Comparison of ENCODE assay signal across 15 cellular contexts in the genomic region with DNA sequence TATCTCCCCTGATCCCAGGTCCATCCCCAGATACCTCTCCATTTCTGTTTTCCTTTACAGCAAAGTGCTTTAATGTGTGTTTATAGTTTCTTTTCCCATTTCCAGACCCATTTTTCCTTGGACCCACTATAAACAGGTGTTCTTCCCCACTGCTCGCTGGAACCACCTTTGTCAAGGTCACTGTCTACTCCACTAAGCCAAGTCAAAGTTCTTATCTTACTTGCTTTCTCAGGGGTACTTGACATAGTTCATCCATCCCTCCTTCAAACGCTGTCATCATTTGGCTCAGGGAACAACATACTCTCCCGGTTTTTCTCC. TPM values are rescaled to one million over a fixed set of nuclear protein-coding genes. Genes with fewer than 3 reads are reported as not detected.
DNase-seq lines count a peak whose midpoint lies in the region; ATAC-seq, FAIRE-seq and TF ChIP-seq lines count a peak whose summit lies in the region.
"Had no signal": no experiment of that assay in that cellular context is flagged by ENCODE, and none has a peak within 500 bp of the region (broad histone marks: within the 10 kb centered on the region; RNA-seq: fewer than 3 reads in every experiment).

No MANE protein-coding gene starts in this region.

- H3K79me2 ChIP-seq in osteoblast (ENCODE audit: insufficient read depth, low read length) = no peaks in the 10 kb centered on the region

- H3K27me3 ChIP-seq in CD8-positive, alpha-beta memory T cell (ENCODE audit: insufficient read depth, low read length, poor library complexity, severe bottlenecking) = no peaks in the 10 kb centered on the region
- H3K27me3 ChIP-seq in osteoblast (ENCODE audit: insufficient read depth, low read length) (no peaks in the 10 kb centered on the region), gastroesophageal sphincter (peaks cover 4% of the 10 kb centered on the region)
- H3K27me3 ChIP-seq: uterus had no signal

- H3K36me3 Mint-ChIP-seq in CD8-positive, alpha-beta memory T cell = peaks cover 21 to 49% (median 36%) of the 10 kb centered on the region in 3 donors
- H3K36me3 Mint-ChIP-seq in activated naive CD8-positive, alpha-beta T cell = peaks cover 35% of the 10 kb centered on the region
- no peaks in the 10 kb centered on the region for H3K36me3 Mint-ChIP-seq in natural killer cell

- H3K9me3 Mint-ChIP-seq in CD8-positive, alpha-beta memory T cell = no peaks in the 10 kb centered on the region
- H3K9me3 Mint-ChIP-seq in activated naive CD8-positive, alpha-beta T cell (ENCODE audit: low read depth) = no peaks in the 10 kb centered on the region
- H3K9me3 Mint-ChIP-seq in natural killer cell = no peaks in the 10 kb centered on the region
- H3K9me3 Mint-ChIP-seq: GM23338 had no signal

- peak overlapping the region; percentile 22 for H3K27ac ChIP-seq in CD8-positive, alpha-beta memory T cell (ENCODE audit: low read depth, low read length)
- no peak overlapping the region for H3K27ac ChIP-seq in osteoblast (ENCODE audit: low read depth, low read length)
- H3K27ac ChIP-seq in gastroesophageal sphincter = no peak overlapping the region
- H3K27ac ChIP-seq: uterus had no signal

- TF ChIP-seq EP300 in gastroesophageal sphincter (IDR thresholded peaks at IDR 0.05) = no peak

- WGBS in gastroesophageal sphincter (ENCODE audit: low coverage in 1 of 2), 2 donors = 57 to 75% methylated on average over 3 of the region's 3 CpGs

- POLR2A ChIA-PET in CD8-positive, alpha-beta memory T cell (lab: Charles Lee) = interaction anchor here (1.0 to 1.7 kb wide), 2 partner anchors 9 to 22 kb away, joined by 3 to 7 read pairs; no protein-coding TSS in a partner anchor

- H2AFZ ChIP-seq in osteoblast (ENCODE audit: low read length) = no peak overlapping the region

- H3K9me3 ChIP-seq in CD8-positive, alpha-beta memory T cell (ENCODE audit: low read length) = no peaks in the 10 kb centered on the region
- H3K9me3 ChIP-seq in osteoblast (ENCODE audit: low read depth, low read length) (no peaks in the 10 kb centered on the region), gastroesophageal sphincter (no peaks in the 10 kb centered on the region)
- H3K9me3 ChIP-seq: uterus had no signal

- no peaks in the 10 kb centered on the region for H4K20me1 ChIP-seq in osteoblast (ENCODE audit: insufficient read depth, low read length)

- no peak for FAIRE-seq in GM12892 (lab: Jason Lieb, UNC)
- FAIRE-seq: G401.6 had no signal

- H3K27me3 Mint-ChIP-seq in CD8-positive, alpha-beta memory T cell = peaks cover 0 to 1% of the 10 kb centered on the region in 2 donors
- no peaks in the 10 kb centered on the region for H3K27me3 Mint-ChIP-seq in activated naive CD8-positive, alpha-beta T cell
- H3K27me3 Mint-ChIP-seq in natural killer cell (ENCODE audit: low read depth in 2 of 2) = peaks cover 0 to 4% of the 10 kb centered on the region in 2 donors

- TF ChIP-seq CTCF in natural killer cell (IDR thresholded peaks at IDR 0.05) (no peak), osteoblast (IDR thresholded peaks at IDR 0.05; ENCODE audit: extremely low read depth, low read depth, low read length) (no peak), gastroesophageal sphincter (IDR thresholded peaks at IDR 0.05) (no peak)

- peak overlapping the region; percentile 74 to 90 (median 84) for H3K4me3 Mint-ChIP-seq in CD8-positive, alpha-beta memory T cell
- peak overlapping the region; percentile 80 for H3K4me3 Mint-ChIP-seq in activated naive CD8-positive, alpha-beta T cell
- H3K4me3 Mint-ChIP-seq in natural killer cell = peak overlapping the region; percentile 79
- H3K4me3 Mint-ChIP-seq: GM23338 had no signal

- no peak overlapping the region for H3K4me2 ChIP-seq in osteoblast (ENCODE audit: insufficient read depth, low read length)
- H3K4me2 ChIP-seq: GM23338 had no signal

- ATAC-seq in natural killer cell (no peak), gastroesophageal sphincter (no peak)
- ATAC-seq: GM23338 had no signal

- CTCF ChIA-PET in CD8-positive, alpha-beta memory T cell (lab: Charles Lee) = interaction anchor here (1.2 kb wide), 2 partner anchors 61 to 72 kb away, joined by 3 read pairs; no protein-coding TSS in a partner anchor

- no peak for DNase-seq in CD8-positive, alpha-beta memory T cell
- DNase-seq in GM12892 (ENCODE audit: insufficient read length) (no peak), natural killer cell (no peak), osteoblast (ENCODE audit: insufficient read length, low spot score, missing footprints) (no peak), DMS79 (lab: John Stamatoyannopoulos, UW) (no peak)
- DNase-seq: NCI-H1694; NCI-H526; retina; stimulated activated CD8-positive, alpha-beta memory T cell treated with anti-CD3 and anti-CD28 coated beads, Interleukin-4, amount 100 ng/mL, for 48 hours; uterus had no signal

- peak overlapping the region; percentile 90 to 97 (median 96) for H3K27ac Mint-ChIP-seq in CD8-positive, alpha-beta memory T cell
- peak overlapping the region; percentile 97 for H3K27ac Mint-ChIP-seq in activated naive CD8-positive, alpha-beta T cell
- peak overlapping the region; percentile 50 to 81 for H3K27ac Mint-ChIP-seq in natural killer cell
- H3K27ac Mint-ChIP-seq: GM23338 had no signal

- H3K4me1 ChIP-seq in CD8-positive, alpha-beta memory T cell (ENCODE audit: insufficient read depth, low read length) = peaks cover 98% of the 10 kb centered on the region
- H3K4me1 ChIP-seq in osteoblast (ENCODE audit: insufficient read depth, low read length) (no peaks in the 10 kb centered on the region), gastroesophageal sphincter (no peaks in the 10 kb centered on the region)
- H3K4me1 ChIP-seq: uterus had no signal

- TF ChIP-seq POLR2A in GM12892 (IDR thresholded peaks at IDR 0.05; ENCODE audit: low read depth, low read length) (peak; percentile 36; the same call in 1 of the 2 replicates), gastroesophageal sphincter (IDR thresholded peaks at IDR 0.05) (no peak)

- H3K4me3 ChIP-seq in CD8-positive, alpha-beta memory T cell (ENCODE audit: low read length) = peak overlapping the region; percentile 17
- H3K4me3 ChIP-seq in osteoblast (ENCODE audit: insufficient read depth, low read length) (no peak overlapping the region), gastroesophageal sphincter (no peak overlapping the region)
- H3K4me3 ChIP-seq: GM23338, uterus had no signal

- intact Hi-C loops in natural killer cell (cut with micrococcal nuclease) = loop anchor here (5.0 kb wide), 1 partner anchor 69 kb away; no protein-coding TSS in a partner anchor

- H3K36me3 ChIP-seq in CD8-positive, alpha-beta memory T cell (ENCODE audit: insufficient read depth, low read length) = peaks cover 21% of the 10 kb centered on the region
- no peaks in the 10 kb centered on the region for H3K36me3 ChIP-seq in osteoblast (ENCODE audit: insufficient read depth, low read length)
- H3K36me3 ChIP-seq in gastroesophageal sphincter = no peaks in the 10 kb centered on the region
- H3K36me3 ChIP-seq: uterus had no signal

- peaks cover 94 to 99% (median 97%) of the 10 kb centered on the region in 3 donors for H3K4me1 Mint-ChIP-seq in CD8-positive, alpha-beta memory T cell
- peaks cover 95% of the 10 kb centered on the region for H3K4me1 Mint-ChIP-seq in activated naive CD8-positive, alpha-beta T cell (ENCODE audit: low read depth)
- H3K4me1 Mint-ChIP-seq in natural killer cell = peaks cover 59 to 60% of the 10 kb centered on the region in 2 donors

RNA-seq across cellular contexts. Expression of a gene that starts 8.3 kb away (rescaled TPM):
- total RNA-seq in CD8-positive, alpha-beta memory T cell = 10 to 100 TPM; 74.0 to 75.0 TPM
- polyA plus RNA-seq in CD8-positive, alpha-beta memory T cell = 48.5 TPM
- 244 TPM for polyA plus RNA-seq in GM12892 (2012; ENCODE audit: missing spikeins)
- total RNA-seq in natural killer cell (1 to 10 TPM; 1.1 to 3.5 (median 2.1) TPM), osteoblast (not detected in 2 replicates), gastroesophageal sphincter (1 to 10 TPM in 2 of 4 donors, under 1 TPM in 1, not detected in 1; 0.12 to 2.8 (median 1.2) TPM)
- total RNA-seq: GM23338, kidney epithelial cell had no signal
- polyA plus RNA-seq: GM23338 had no signal

RNA-seq across cellular contexts. Expression of a gene that starts 59.2 kb away (rescaled TPM):
- total RNA-seq in CD8-positive, alpha-beta memory T cell = 10 to 100 TPM; 25.1 to 27.6 TPM
- polyA plus RNA-seq in CD8-positive, alpha-beta memory T cell = 58.1 TPM
- polyA plus RNA-seq in GM12892 (2012; ENCODE audit: missing spikeins) = 18.7 TPM
- total RNA-seq in natural killer cell = 10 to 100 TPM; 11.1 to 56.7 (median 12.9) TPM
- total RNA-seq in osteoblast = 0.29 and 0.36 TPM in 2 replicates
- 1 to 10 TPM; 3.0 to 6.7 (median 4.3) TPM for total RNA-seq in gastroesophageal sphincter
- total RNA-seq: GM23338, kidney epithelial cell had no signal
- polyA plus RNA-seq: GM23338 had no signal

Comparison
In these comparisons a context has a peak if more than half of its experiments do, and no peak if none do; other contexts are left out.
1. RNA of a gene that starts 8.3 kb away (total RNA-seq): 74.0 to 75.0 TPM in CD8-positive, alpha-beta memory T cell; 1.1 to 3.5 TPM in natural killer cell, 0.12 to 2.8 TPM in gastroesophageal sphincter and not detected in osteoblast; every median in the first group is over 10 times any median in the second.
2. Peak in every context shown above with its lines, with median percentiles within 50 percentile points of each other: H3K27ac Mint-ChIP-seq and H3K4me3 Mint-ChIP-seq.